17 cellular contexts compared by ENCODE assay signal in genomic region chr3:131283862-131284261, GRCh38.
"Had no signal": no experiment of that assay in that cellular context is flagged by ENCODE, and none has a peak within 500 bp of the region (broad histone marks: within the 10 kb centered on the region; RNA-seq: fewer than 3 reads in every experiment).

No MANE protein-coding gene starts in this region.

- H3K27me3 Mint-ChIP-seq: activated naive CD8-positive, alpha-beta T cell treated with anti-CD3 and anti-CD28 coated beads, Interleukin-2, amount 10 ng/mL, durations not matched to agents 7 days and 5 days had no signal

- H3K4me1 ChIP-seq: prostate gland, right lobe of liver had no signal

- H3K36me3 ChIP-seq: heart left ventricle, prostate gland, right lobe of liver had no signal

- H3K9me3 Mint-ChIP-seq: activated naive CD8-positive, alpha-beta T cell treated with anti-CD3 and anti-CD28 coated beads, Interleukin-2, amount 10 ng/mL, durations not matched to agents 7 days and 5 days; natural killer cell treated with Interleukin-12 subunit alpha and Interleukin-12 subunit beta and Interleukin-15 and Interleukin-18, amount 100 ng/mL, for 72 hours had no signal

- H3K27ac ChIP-seq: heart left ventricle, left ventricle myocardium inferior, prostate gland, right lobe of liver had no signal

- H3K4me3 ChIP-seq: heart left ventricle, left ventricle myocardium inferior, prostate gland, right lobe of liver, smooth muscle cell had no signal

- H3K4me1 Mint-ChIP-seq: activated naive CD8-positive, alpha-beta T cell treated with anti-CD3 and anti-CD28 coated beads, Interleukin-2, amount 10 ng/mL, durations not matched to agents 7 days and 5 days had no signal

- H3K9me3 ChIP-seq: prostate gland, right lobe of liver had no signal

- DNase-seq: activated naive CD4-positive, alpha-beta T cell; activated naive CD8-positive, alpha-beta T cell treated with anti-CD3 and anti-CD28 coated beads, Interleukin-2, amount 10 ng/mL, durations not matched to agents 7 days and 5 days; cerebellar nuclear complex; effector memory CD4-positive, alpha-beta T cell; foreskin melanocyte; heart left ventricle; islet precursor cell; left ventricle myocardium inferior; occipital lobe; right lobe of liver; stimulated activated CD4-positive, alpha-beta T cell treated with anti-CD3 and anti-CD28 coated beads, Interleukin-4, amount 100 ng/mL, for 4 hours; stimulated activated CD8-positive, alpha-beta memory T cell treated with anti-CD3 and anti-CD28 coated beads, Interleukin-4, amount 100 ng/mL, for 48 hours; stimulated activated naive CD8-positive, alpha-beta T cell treated with anti-CD3 and anti-CD28 coated beads, Interleukin-15, Interleukin-2, amounts not matched to agents 100 U/mL and 50 U/mL, for 24 hours; trophoblast cell had no signal

- H3K4me3 Mint-ChIP-seq: activated naive CD8-positive, alpha-beta T cell treated with anti-CD3 and anti-CD28 coated beads, Interleukin-2, amount 10 ng/mL, durations not matched to agents 7 days and 5 days; natural killer cell treated with Interleukin-12 subunit alpha and Interleukin-12 subunit beta and Interleukin-15 and Interleukin-18, amount 100 ng/mL, for 72 hours had no signal

- H3K36me3 Mint-ChIP-seq: activated naive CD8-positive, alpha-beta T cell treated with anti-CD3 and anti-CD28 coated beads, Interleukin-2, amount 10 ng/mL, durations not matched to agents 7 days and 5 days; natural killer cell treated with Interleukin-12 subunit alpha and Interleukin-12 subunit beta and Interleukin-15 and Interleukin-18, amount 100 ng/mL, for 72 hours had no signal

- H3K27ac Mint-ChIP-seq: activated naive CD8-positive, alpha-beta T cell treated with anti-CD3 and anti-CD28 coated beads, Interleukin-2, amount 10 ng/mL, durations not matched to agents 7 days and 5 days; natural killer cell treated with Interleukin-12 subunit alpha and Interleukin-12 subunit beta and Interleukin-15 and Interleukin-18, amount 100 ng/mL, for 72 hours had no signal

- H3K4me2 ChIP-seq: smooth muscle cell had no signal

- H3K27me3 ChIP-seq: heart left ventricle, right lobe of liver had no signal
